1 cellular context compared by ENCODE assay signal in the genomic region with DNA sequence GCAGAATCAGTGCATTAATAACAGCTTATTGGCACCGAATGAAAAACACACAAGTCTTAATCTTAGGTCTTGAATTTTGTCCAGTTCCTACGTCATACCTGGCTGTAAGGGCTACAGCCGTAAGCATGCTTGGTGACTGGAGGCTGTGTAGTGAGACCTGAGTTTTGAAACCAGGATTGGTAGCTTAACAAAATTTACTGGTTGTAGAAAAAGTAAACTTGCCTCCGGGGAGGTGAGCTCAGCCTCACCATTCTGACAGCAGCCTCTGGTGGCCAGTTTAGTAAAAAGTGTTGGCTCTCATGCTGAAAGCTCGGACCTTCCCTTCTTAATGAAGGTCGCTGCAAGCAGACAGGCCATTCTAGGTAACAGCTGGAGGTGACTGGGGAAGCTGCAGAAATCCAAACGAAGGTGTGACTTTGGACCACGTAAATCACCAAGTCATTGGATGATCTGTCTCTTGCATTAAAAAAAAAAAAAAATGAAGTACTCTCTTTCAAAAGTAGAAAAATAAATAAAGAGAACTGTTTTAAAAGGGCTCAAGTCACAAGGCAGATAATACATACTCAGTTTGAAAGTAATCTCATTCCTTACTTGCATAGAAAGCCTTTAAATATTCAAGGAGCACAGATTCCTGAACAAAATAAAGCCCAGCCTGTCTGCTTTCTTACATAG.
TF ChIP-seq lines count a peak whose summit lies in the region.

No MANE protein-coding gene starts in this region.

TF ChIP-seq in HCT116, 20 proteins besides CTCF, POLR2A, EP300 and RAD21 (continued from another document):
- TF ChIP-seq, protein P1, sequence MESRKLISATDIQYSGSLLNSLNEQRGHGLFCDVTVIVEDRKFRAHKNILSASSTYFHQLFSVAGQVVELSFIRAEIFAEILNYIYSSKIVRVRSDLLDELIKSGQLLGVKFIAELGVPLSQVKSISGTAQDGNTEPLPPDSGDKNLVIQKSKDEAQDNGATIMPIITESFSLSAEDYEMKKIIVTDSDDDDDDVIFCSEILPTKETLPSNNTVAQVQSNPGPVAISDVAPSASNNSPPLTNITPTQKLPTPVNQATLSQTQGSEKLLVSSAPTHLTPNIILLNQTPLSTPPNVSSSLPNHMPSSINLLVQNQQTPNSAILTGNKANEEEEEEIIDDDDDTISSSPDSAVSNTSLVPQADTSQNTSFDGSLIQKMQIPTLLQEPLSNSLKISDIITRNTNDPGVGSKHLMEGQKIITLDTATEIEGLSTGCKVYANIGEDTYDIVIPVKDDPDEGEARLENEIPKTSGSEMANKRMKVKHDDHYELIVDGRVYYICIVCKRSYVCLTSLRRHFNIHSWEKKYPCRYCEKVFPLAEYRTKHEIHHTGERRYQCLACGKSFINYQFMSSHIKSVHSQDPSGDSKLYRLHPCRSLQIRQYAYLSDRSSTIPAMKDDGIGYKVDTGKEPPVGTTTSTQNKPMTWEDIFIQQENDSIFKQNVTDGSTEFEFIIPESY (IDR thresholded peaks at IDR 0.05; ENCODE audit: extremely low read depth, insufficient replicate concordance, low read length) = no peak
